In the genomic region with DNA sequence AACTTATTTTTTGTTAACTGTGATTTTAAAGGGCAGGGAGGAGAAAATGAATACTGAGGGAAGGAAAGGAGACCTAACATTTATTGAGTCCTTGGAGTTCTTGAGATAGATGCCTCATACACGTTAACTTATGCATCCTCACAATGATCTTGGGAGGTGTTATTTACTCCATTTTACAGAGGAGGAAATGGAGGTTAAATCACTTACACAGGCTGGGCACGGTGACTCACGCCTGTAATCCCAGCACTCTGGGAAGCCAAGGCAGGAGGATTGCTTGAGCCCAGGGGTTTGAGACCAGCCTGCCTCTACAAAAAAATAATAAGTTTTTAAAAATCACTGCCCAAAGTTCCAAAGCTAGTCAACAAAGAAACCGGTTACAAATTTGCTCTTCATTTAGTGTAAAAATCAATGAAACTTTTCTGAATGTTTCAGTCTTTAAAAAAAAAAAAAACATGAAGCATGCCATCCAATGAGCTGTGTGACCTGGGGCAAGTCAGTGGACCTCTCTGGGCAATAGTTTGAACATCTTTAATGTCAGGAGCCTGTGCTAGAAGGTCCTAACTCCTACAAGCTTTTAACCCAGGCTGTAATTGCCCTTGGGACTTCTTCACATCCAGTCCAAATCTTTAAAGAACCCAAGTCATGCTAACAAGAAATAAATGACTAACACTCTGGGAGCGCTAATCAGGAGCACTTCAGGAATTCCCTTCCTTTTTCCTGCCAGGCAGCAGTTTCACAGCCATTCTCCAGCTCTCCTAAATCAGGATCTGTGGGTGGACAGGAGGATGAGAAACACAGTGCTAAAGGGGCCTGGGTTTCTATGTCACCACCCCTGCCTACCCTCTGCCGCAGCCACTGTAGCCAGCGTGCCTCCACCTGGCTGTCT, we compare ENCODE assay signal across 1 cellular context.
A peak's percentile ranks its signal among the peaks of the same experiment; 100 is the strongest.
TF ChIP-seq lines count a peak whose summit lies in the region.

No MANE protein-coding gene starts in this region.

TF ChIP-seq in K562, 482 proteins besides CTCF, POLR2A, EP300 and RAD21:
- TF ChIP-seq, protein P1, sequence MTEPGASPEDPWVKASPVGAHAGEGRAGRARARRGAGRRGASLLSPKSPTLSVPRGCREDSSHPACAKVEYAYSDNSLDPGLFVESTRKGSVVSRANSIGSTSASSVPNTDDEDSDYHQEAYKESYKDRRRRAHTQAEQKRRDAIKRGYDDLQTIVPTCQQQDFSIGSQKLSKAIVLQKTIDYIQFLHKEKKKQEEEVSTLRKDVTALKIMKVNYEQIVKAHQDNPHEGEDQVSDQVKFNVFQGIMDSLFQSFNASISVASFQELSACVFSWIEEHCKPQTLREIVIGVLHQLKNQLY (CRISPR knock-in tag; conservative IDR thresholded peaks at IDR 0.05) = no peak
- TF ChIP-seq RBM25 (IDR thresholded peaks at IDR 0.05; ENCODE audit: low read depth, low read length, severe bottlenecking) = peak; percentile 69
- peak; percentile 45 for TF ChIP-seq ZFP36 (IDR thresholded peaks at IDR 0.05; ENCODE audit: low read depth, low read length, partially characterized antibody)
